Comparison of ENCODE assay signal across 11 cellular contexts in the genomic region with DNA sequence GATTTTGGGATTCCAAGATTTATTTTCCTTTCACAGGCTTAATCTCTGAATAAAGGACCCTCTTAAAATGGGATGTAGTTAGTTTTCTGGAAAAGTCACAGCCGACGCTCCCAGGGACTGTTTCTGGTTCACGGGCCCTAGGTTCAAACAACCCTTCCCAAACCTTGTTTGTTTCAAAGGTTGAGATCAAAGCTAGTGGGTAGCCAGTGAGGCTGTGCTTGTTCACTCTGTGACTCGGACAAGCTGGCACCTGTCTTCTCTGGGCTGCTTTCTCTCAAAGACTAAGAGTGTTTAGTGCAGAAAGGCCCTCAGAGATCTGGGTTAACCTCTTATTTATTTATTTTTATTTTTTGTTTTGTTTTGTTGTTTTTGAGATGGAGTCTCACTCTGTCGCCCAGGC. TPM values are rescaled to one million over a fixed set of nuclear protein-coding genes. Genes with fewer than 3 reads are reported as not detected.
DNase-seq lines count a peak whose midpoint lies in the region; ATAC-seq, FAIRE-seq and TF ChIP-seq lines count a peak whose summit lies in the region.
"Had no signal": no experiment of that assay in that cellular context is flagged by ENCODE, and none has a peak within 500 bp of the region (broad histone marks: within the 10 kb centered on the region; RNA-seq: fewer than 3 reads in every experiment).

No MANE protein-coding gene starts in this region.

- POLR2A ChIA-PET in HCT116 (lab: Charles Lee): interaction anchor here (12.6 to 26.7 kb wide), 3 partner anchors 11 to 64 kb away, joined by 575 to 1499 read pairs (median 910); a partner anchor contains a TSS

- TF ChIP-seq CTCF in HCT116 (IDR thresholded peaks at IDR 0.05 in 2 of 3, conservative IDR thresholded peaks at IDR 0.05 in 1 of 3; ENCODE audit: borderline replicate concordance in 1 of 3, insufficient read depth in 1 of 3, low read depth in 2 of 3, low read length in 2 of 3) (no peak), brain microvascular endothelial cell (IDR thresholded peaks at IDR 0.05; ENCODE audit: low read depth, low read length, missing control alignments) (no peak), liver (IDR thresholded peaks at IDR 0.05; ENCODE audit: low read depth, low read length, missing input control) (no peak)

- H2AFZ ChIP-seq in HCT116 (ENCODE audit: low read depth, low read length, poor library complexity, severe bottlenecking): peak overlapping the region; percentile 70

- H3K4me1 ChIP-seq in HCT116 (ENCODE audit: control insufficient read depth in 1 of 2, insufficient read depth in 2 of 2, low read length in 2 of 2) (peaks cover 82 to 84% of the 10 kb centered on the region in 2 experiments), liver (ENCODE audit: control insufficient read depth in 4 of 4, insufficient read depth in 4 of 4, low read length in 3 of 4) (peaks cover 6 to 23% (median 15%) of the 10 kb centered on the region in 4 donors)

- intact Hi-C loops in HCT116 (cut with micrococcal nuclease): no loop called here

- H3K9me2 ChIP-seq in HCT116 (ENCODE audit: insufficient read depth): no peaks in the 10 kb centered on the region

- in situ Hi-C loops in brain microvascular endothelial cell (cut with HindIII; ENCODE audit: low pct_ligation_motif_present, low sequenced_read_pairs): no loop called here

- no peak for DNase-seq in HCT116 (ENCODE audit: low read depth, low spot score)
- DNase-seq in brain microvascular endothelial cell: no peak
- no peak for DNase-seq in activated CD4-positive, alpha-beta T cell treated with anti-CD3 and anti-CD28 coated beads, Interleukin-2, amount 50 U/mL, for 4 hours
- no peak for DNase-seq in GM12892 (ENCODE audit: insufficient read length)
- no peak for DNase-seq in NK-92 treated with Interleukin-12 subunit alpha and Interleukin-12 subunit beta, amount 100 ng/mL, for 24 hours (lab: John Stamatoyannopoulos, UW)
- DNase-seq in stimulated activated CD4-positive, alpha-beta T cell treated with anti-CD3 and anti-CD28 coated beads, Interleukin-15, amount 100 ng/mL, for 24 hours: no peak
- DNase-seq: DMS153 had no signal

- H3K27me3 ChIP-seq in HCT116 (ENCODE audit: insufficient read depth, low read length) (no peaks in the 10 kb centered on the region), brain microvascular endothelial cell (replicated peaks) (no peaks in the 10 kb centered on the region), liver (ENCODE audit: control insufficient read depth in 4 of 4, insufficient read depth in 4 of 4, low read length in 3 of 4) (no peaks in the 10 kb centered on the region)

- CTCF ChIA-PET in HCT116 (lab: Charles Lee): interaction anchor here (1.9 kb wide), 1 partner anchor 17 kb away, joined by 5 read pairs; no protein-coding TSS in a partner anchor

- H3K4me3 ChIP-seq in HCT116 (replicated peaks in 1 of 2; ENCODE audit: low read depth in 1 of 2, low read length in 2 of 2) (no peak overlapping the region), brain microvascular endothelial cell (ENCODE audit: low read depth, low read length) (no peak overlapping the region), liver (ENCODE audit: low read depth in 1 of 3, low read length in 3 of 3) (no peak overlapping the region), skin epidermis (no peak overlapping the region)
- H3K4me3 ChIP-seq: mucosa of descending colon had no signal

- H3K9me3 ChIP-seq in HCT116 (ENCODE audit: control insufficient read depth in 1 of 2, insufficient read depth in 1 of 2, low read depth in 1 of 2, low read length in 2 of 2) (no peaks in the 10 kb centered on the region), liver (ENCODE audit: control insufficient read depth in 4 of 4, low read length in 3 of 4) (no peaks in the 10 kb centered on the region)
- H3K9me3 ChIP-seq: mucosa of descending colon had no signal

- peak overlapping the region; percentile 98 for H3K27ac ChIP-seq in HCT116 (ENCODE audit: low read depth, low read length)
- peak overlapping the region; percentile 8 for H3K27ac ChIP-seq in brain microvascular endothelial cell
- peak overlapping the region; percentile 31 to 44 for H3K27ac ChIP-seq in liver (ENCODE audit: low read depth in 1 of 2, low read length in 2 of 2)
- peak overlapping the region in 20 of 21 experiments; percentile 7 to 100 (median 82) for H3K27ac ChIP-seq in skin epidermis

- H3K36me3 ChIP-seq in HCT116 (ENCODE audit: control insufficient read depth in 1 of 2, insufficient read depth in 2 of 2, low read length in 2 of 2): no peaks in the 10 kb centered on the region
- H3K36me3 ChIP-seq in brain microvascular endothelial cell (replicated peaks): no peaks in the 10 kb centered on the region
- H3K36me3 ChIP-seq in liver (ENCODE audit: control insufficient read depth in 4 of 4, insufficient read depth in 3 of 4, low read depth in 1 of 4, low read length in 3 of 4): no peaks in the 10 kb centered on the region

- no peak for ATAC-seq in HCT116

- TF ChIP-seq POLR2A in HCT116 (IDR thresholded peaks at IDR 0.05; ENCODE audit: borderline replicate concordance, extremely low read depth, insufficient read depth, insufficient read length): no peak
- no peak for TF ChIP-seq POLR2A in GM12892 (IDR thresholded peaks at IDR 0.05; ENCODE audit: low read depth, low read length)

- WGBS in liver: 80% methylated on average over 5 of the region's 5 CpGs

- H4K20me1 ChIP-seq in HCT116 (ENCODE audit: insufficient read depth): no peaks in the 10 kb centered on the region

- FAIRE-seq in GM12892 (lab: Jason Lieb, UNC): no peak
- FAIRE-seq: endothelial cell of umbilical vein had no signal

- RAD21 ChIA-PET in HCT116 (lab: Charles Lee; ENCODE audit: low non-redundant PET in 1 of 2, low total read pairs in 2 of 2, uncharacterized antibody in 2 of 2, unreplicated experiment in 2 of 2): no interaction called here

- H3K4me2 ChIP-seq in HCT116 (ENCODE audit: low read length): peak overlapping the region; percentile 52

- H3K9ac ChIP-seq in HCT116 (ENCODE audit: low read length) (peak overlapping the region; percentile 29), liver (ENCODE audit: low read depth in 1 of 2, low read length in 2 of 2) (no peak overlapping the region)

- TF ChIP-seq RAD21 in HCT116 (IDR thresholded peaks at IDR 0.05; ENCODE audit: low read depth) (no peak), liver (IDR thresholded peaks at IDR 0.05) (no peak)

- no peaks in the 10 kb centered on the region for H3K79me2 ChIP-seq in HCT116 (ENCODE audit: insufficient read depth, low read length)

- TSS peak; percentile 79 for BruUV-seq in HCT116 (replicated peaks; lab: Mats Ljungman, UMichigan)

TF ChIP-seq in HCT116, 20 proteins besides CTCF, POLR2A, EP300 and RAD21 (continues in another document):
- TF ChIP-seq JUND (IDR thresholded peaks at IDR 0.05): no peak
- TF ChIP-seq TCF7L2 (IDR thresholded peaks at IDR 0.05; ENCODE audit: borderline replicate concordance, extremely low read depth, insufficient read depth, insufficient read length): no peak
- no peak for TF ChIP-seq ZNF274 (IDR thresholded peaks at IDR 0.05; ENCODE audit: low read depth, low read length)
- TF ChIP-seq EGR1 (IDR thresholded peaks at IDR 0.05; ENCODE audit: low read depth): no peak

TF ChIP-seq in liver, 16 proteins besides CTCF, POLR2A, EP300 and RAD21:
- no peak for TF ChIP-seq EGR1 (IDR thresholded peaks at IDR 0.05; ENCODE audit: low read depth in 2 of 2)
- TF ChIP-seq YY1 (IDR thresholded peaks at IDR 0.05): no peak

RNA-seq across cellular contexts. Expression of a gene that starts 13.0 kb away (rescaled TPM):
- total RNA-seq in HCT116 (2021; ENCODE audit: unreplicated experiment) (6,000 TPM), liver (1,000 to 10,000 TPM; 3,688 to 8,306 TPM)
- 380 and 423 TPM in 2 replicates for polyA plus RNA-seq in HCT116 (2012)
- polyA plus RNA-seq in liver: 1,000 to 10,000 TPM in 1 of 2 donors, 10 to 100 TPM in 1; 11.9 to 3,868 TPM
- 5,443 TPM for polyA plus RNA-seq in GM12892 (2012; ENCODE audit: missing spikeins)

RNA-seq across cellular contexts. Expression of a gene that starts 39.1 kb away (rescaled TPM):
- total RNA-seq in HCT116 (2021; ENCODE audit: unreplicated experiment) (104 TPM), liver (10 to 100 TPM; 33.7 to 59.5 TPM)
- 82.4 and 84.4 TPM in 2 replicates for polyA plus RNA-seq in HCT116 (2012)
- polyA plus RNA-seq in liver: 10 to 100 TPM; 45.6 to 62.0 TPM
- 24.6 TPM for polyA plus RNA-seq in GM12892 (2012; ENCODE audit: missing spikeins)

Comparison
In these comparisons a context has a peak if more than half of its experiments do, and no peak if none do; other contexts are left out.
1. H3K27ac ChIP-seq: peak in every context shown above with its lines; median percentile 98 in HCT116; 82 in skin epidermis; 38 in liver; 8 in brain microvascular endothelial cell.